2 cellular contexts compared by ENCODE assay signal in genomic region chr1:205834751-205835150, GRCh38.
TF ChIP-seq lines count a peak whose summit lies in the region.

No MANE protein-coding gene starts in this region.

TF ChIP-seq in K562, 482 proteins besides CTCF, POLR2A, EP300 and RAD21:
- TF ChIP-seq TEAD4 (IDR thresholded peaks at IDR 0.05; ENCODE audit: low read length) (no peak), TEAD4 (CRISPR knock-in tag; IDR thresholded peaks at IDR 0.05; ENCODE audit: borderline replicate concordance) (no peak), SPI1 (IDR thresholded peaks at IDR 0.05; ENCODE audit: borderline replicate concordance, low read depth, low read length) (0 out of 2 replicates have a peak, but pooled peaks have one; percentile 4)

TF ChIP-seq in HepG2, 621 proteins besides CTCF, POLR2A, EP300 and RAD21:
- TF ChIP-seq DR1 (CRISPR knock-in tag; IDR thresholded peaks at IDR 0.05) (no peak), MAF1 (CRISPR knock-in tag; IDR thresholded peaks at IDR 0.05; ENCODE audit: borderline replicate concordance) (no peak), SAP130 (CRISPR knock-in tag; IDR thresholded peaks at IDR 0.05; ENCODE audit: low read depth) (no peak), ZNF737 (CRISPR knock-in tag; IDR thresholded peaks at IDR 0.05; ENCODE audit: borderline replicate concordance) (no peak), ZNF101 (CRISPR knock-in tag; IDR thresholded peaks at IDR 0.05; ENCODE audit: borderline replicate concordance, low read depth) (no peak)
- TF ChIP-seq, protein P1, sequence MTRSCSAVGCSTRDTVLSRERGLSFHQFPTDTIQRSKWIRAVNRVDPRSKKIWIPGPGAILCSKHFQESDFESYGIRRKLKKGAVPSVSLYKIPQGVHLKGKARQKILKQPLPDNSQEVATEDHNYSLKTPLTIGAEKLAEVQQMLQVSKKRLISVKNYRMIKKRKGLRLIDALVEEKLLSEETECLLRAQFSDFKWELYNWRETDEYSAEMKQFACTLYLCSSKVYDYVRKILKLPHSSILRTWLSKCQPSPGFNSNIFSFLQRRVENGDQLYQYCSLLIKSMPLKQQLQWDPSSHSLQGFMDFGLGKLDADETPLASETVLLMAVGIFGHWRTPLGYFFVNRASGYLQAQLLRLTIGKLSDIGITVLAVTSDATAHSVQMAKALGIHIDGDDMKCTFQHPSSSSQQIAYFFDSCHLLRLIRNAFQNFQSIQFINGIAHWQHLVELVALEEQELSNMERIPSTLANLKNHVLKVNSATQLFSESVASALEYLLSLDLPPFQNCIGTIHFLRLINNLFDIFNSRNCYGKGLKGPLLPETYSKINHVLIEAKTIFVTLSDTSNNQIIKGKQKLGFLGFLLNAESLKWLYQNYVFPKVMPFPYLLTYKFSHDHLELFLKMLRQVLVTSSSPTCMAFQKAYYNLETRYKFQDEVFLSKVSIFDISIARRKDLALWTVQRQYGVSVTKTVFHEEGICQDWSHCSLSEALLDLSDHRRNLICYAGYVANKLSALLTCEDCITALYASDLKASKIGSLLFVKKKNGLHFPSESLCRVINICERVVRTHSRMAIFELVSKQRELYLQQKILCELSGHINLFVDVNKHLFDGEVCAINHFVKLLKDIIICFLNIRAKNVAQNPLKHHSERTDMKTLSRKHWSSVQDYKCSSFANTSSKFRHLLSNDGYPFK (CRISPR knock-in tag; IDR thresholded peaks at IDR 0.05; ENCODE audit: borderline replicate concordance) = no peak
